ENCODE assay signal across 8 cellular contexts in genomic region chr1:89855413-89856123, GRCh38. TPM values are rescaled to one million over a fixed set of nuclear protein-coding genes. Genes with fewer than 3 reads are reported as not detected.
DNase-seq lines count a peak whose midpoint lies in the region; ATAC-seq, FAIRE-seq and TF ChIP-seq lines count a peak whose summit lies in the region.

No MANE protein-coding gene starts in this region.

- DNase-seq in fibroblast of mammary gland (ENCODE audit: low read depth) (peak; percentile 56), stomach (no peak), midbrain (lab: John Stamatoyannopoulos, UW) (no peak), vagina (ENCODE audit: extremely low spot score in 2 of 2) (no peak), dorsolateral prefrontal cortex (no peak)

- H3K4me1 ChIP-seq in stomach (no peaks in the 10 kb centered on the region), vagina (no peaks in the 10 kb centered on the region)

- no peak for TF ChIP-seq CTCF in fibroblast of mammary gland (conservative IDR thresholded peaks at IDR 0.05; ENCODE audit: control insufficient read depth, insufficient read depth, low read depth, low read length)
- TF ChIP-seq CTCF in stomach (IDR thresholded peaks at IDR 0.05) = no peak
- TF ChIP-seq CTCF in vagina (IDR thresholded peaks at IDR 0.05) = no peak
- no peak for TF ChIP-seq CTCF in dorsolateral prefrontal cortex (IDR thresholded peaks at IDR 0.05 in 54 of 56, conservative IDR thresholded peaks at IDR 0.05 in 2 of 56; ENCODE audit: low read depth in 1 of 56, partially characterized antibody in 56 of 56)

- 60 to 72% (median 64%) methylated on average over 2 of the region's 2 CpGs for WGBS in stomach, 5 donors

- ATAC-seq in GM21526 (IDR thresholded peaks at IDR 0.05; ENCODE audit: low FRiP score, unreplicated experiment) = peak; percentile 64

- H3K36me3 ChIP-seq in KOPT-K1 (ENCODE audit: insufficient read depth, low read length) (peaks cover 51% of the 10 kb centered on the region), stomach (no peaks in the 10 kb centered on the region), vagina (no peaks in the 10 kb centered on the region)

- FAIRE-seq in G401.6 (lab: Jason Lieb, UNC) = peak; percentile 76

- H3K27ac ChIP-seq in KOPT-K1 (ENCODE audit: low read depth, low read length, poor library complexity, severe bottlenecking) (peak overlapping the region; percentile 57), stomach (no peak overlapping the region), vagina (no peak overlapping the region), dorsolateral prefrontal cortex (peak overlapping the region in 24 of 59 donors; percentile 8 to 69 (median 29))

- TF ChIP-seq POLR2A in stomach (IDR thresholded peaks at IDR 0.05) (no peak), vagina (IDR thresholded peaks at IDR 0.05) (no peak)

- no peaks in the 10 kb centered on the region for H3K27me3 ChIP-seq in stomach
- H3K27me3 ChIP-seq in vagina = no peaks in the 10 kb centered on the region
- no peaks in the 10 kb centered on the region for H3K27me3 ChIP-seq in dorsolateral prefrontal cortex

- TF ChIP-seq EP300 in stomach (IDR thresholded peaks at IDR 0.05) = no peak

- H3K9me3 ChIP-seq in KOPT-K1 (ENCODE audit: insufficient read depth, low read length, poor library complexity, severe bottlenecking) (no peaks in the 10 kb centered on the region), stomach (no peaks in the 10 kb centered on the region), vagina (no peaks in the 10 kb centered on the region)

- intact Hi-C loops in stomach (cut with DNase I; ENCODE audit: low total_unique reads) = no loop called here
- intact Hi-C loops in vagina (cut with DNase I) = no loop called here
- intact Hi-C loops in dorsolateral prefrontal cortex (cut with DNase I) = no loop called here

- H3K4me3 ChIP-seq in fibroblast of mammary gland (ENCODE audit: control insufficient read depth, low read depth, low read length) (no peak overlapping the region), stomach (no peak overlapping the region), vagina (no peak overlapping the region), dorsolateral prefrontal cortex (no peak overlapping the region)

RNA-seq across cellular contexts. Expression of gene LRRC8D, which starts 34.7 kb away (rescaled TPM):
- total RNA-seq in stomach (10 to 100 TPM in 2 of 5 donors, 1 to 10 TPM in 2, under 1 TPM in 1; under 0.01 to 13.8 (median 10.0) TPM), vagina (4.4 TPM), dorsolateral prefrontal cortex (100 to 1,000 TPM in 1 of 120 experiments, 10 to 100 TPM in 119; 24.3 to 104 (median 44.2) TPM)
- 1 to 10 TPM; 2.9 to 6.4 (median 3.7) TPM for polyA plus RNA-seq in stomach
